9 cellular contexts compared by ENCODE assay signal in genomic region chr2:222320441-222321395, GRCh38. TPM values are rescaled to one million over a fixed set of nuclear protein-coding genes. Genes with fewer than 3 reads are reported as not detected.
DNase-seq lines count a peak whose midpoint lies in the region; ATAC-seq and TF ChIP-seq lines count a peak whose summit lies in the region.
"Had no signal": no experiment of that assay in that cellular context is flagged by ENCODE, and none has a peak within 500 bp of the region (broad histone marks: within the 10 kb centered on the region; RNA-seq: fewer than 3 reads in every experiment).

No MANE protein-coding gene starts in this region.

- POLR2A ChIA-PET in A673 (lab: Charles Lee; ENCODE audit: low non-redundant PET), result no interaction called here
- POLR2A ChIA-PET in activated CD4-positive, alpha-beta memory T cell treated with anti-CD3 and anti-CD28 coated beads for 36 hours (lab: Charles Lee), result no interaction called here

- no peaks in the 10 kb centered on the region for H3K9me3 Mint-ChIP-seq in activated CD4-positive, alpha-beta memory T cell treated with anti-CD3 and anti-CD28 coated beads for 36 hours

- CTCF ChIA-PET in A673 (lab: Charles Lee), result interaction anchor here (0.8 to 1.5 kb wide), 3 partner anchors 240 to 282 kb away, joined by 5 to 7 read pairs (median 5); no protein-coding TSS in a partner anchor
- CTCF ChIA-PET in activated CD4-positive, alpha-beta memory T cell treated with anti-CD3 and anti-CD28 coated beads for 36 hours (lab: Charles Lee), result interaction anchor here (0.9 to 4.6 kb wide), 4 partner anchors 241 to 332 kb away, joined by 3 to 84 read pairs (median 11); no protein-coding TSS in a partner anchor

- H3K27me3 Mint-ChIP-seq in activated CD4-positive, alpha-beta memory T cell treated with anti-CD3 and anti-CD28 coated beads for 36 hours, result peaks cover 28% of the 10 kb centered on the region

- H3K9me3 ChIP-seq in A673 (ENCODE audit: low read depth, low read length, poor library complexity, severe bottlenecking), result no peaks in the 10 kb centered on the region
- H3K9me3 ChIP-seq in right cardiac atrium (ENCODE audit: control insufficient read depth, low read length), result no peaks in the 10 kb centered on the region

- H3K4me1 Mint-ChIP-seq in activated CD4-positive, alpha-beta memory T cell treated with anti-CD3 and anti-CD28 coated beads for 36 hours (ENCODE audit: low read depth), result peaks cover 9% of the 10 kb centered on the region

- ATAC-seq in GM19395 (IDR thresholded peaks at IDR 0.05; ENCODE audit: unreplicated experiment), result peak; percentile 3
- peak; percentile 12 to 13 for ATAC-seq in right cardiac atrium

- H3K4me1 ChIP-seq in A673 (ENCODE audit: insufficient read depth, low read length, poor library complexity, severe bottlenecking) (peaks cover 3% of the 10 kb centered on the region), right cardiac atrium (ENCODE audit: control insufficient read depth, insufficient read depth, low read length) (no peaks in the 10 kb centered on the region)

- TF ChIP-seq CTCF in A673 (conservative IDR thresholded peaks at IDR 0.05; ENCODE audit: low read depth, low read length), result no peak

- H3K4me3 Mint-ChIP-seq in activated CD4-positive, alpha-beta memory T cell treated with anti-CD3 and anti-CD28 coated beads for 36 hours, result peak overlapping the region; percentile 61

- intact Hi-C loops in A673 (cut with micrococcal nuclease; ENCODE audit: unreplicated experiment) (no loop called here), right cardiac atrium (cut with DNase I) (loop anchor here in 2 of 4 donors (5.0 to 10.0 kb wide), 2 partner anchors 284 to 292 kb away; no protein-coding TSS in a partner anchor)
- intact Hi-C loops in activated CD4-positive, alpha-beta memory T cell treated with anti-CD3 and anti-CD28 coated beads for 36 hours (cut with micrococcal nuclease), result no loop called here

- H3K36me3 ChIP-seq in A673 (ENCODE audit: insufficient read depth, low read length, poor library complexity, severe bottlenecking), result no peaks in the 10 kb centered on the region

- no peak overlapping the region for H3K27ac Mint-ChIP-seq in activated CD4-positive, alpha-beta memory T cell treated with anti-CD3 and anti-CD28 coated beads for 36 hours

- H3K27ac ChIP-seq in A673 (ENCODE audit: low read depth, low read length, poor library complexity, severe bottlenecking) (no peak overlapping the region), right cardiac atrium (ENCODE audit: low read length) (peak overlapping the region; percentile 30), skin epidermis (peak overlapping the region in 4 of 21 experiments; percentile 0 to 59 (median 16))
- H3K27ac ChIP-seq: epithelial cell of prostate had no signal

- no peaks in the 10 kb centered on the region for H3K27me3 ChIP-seq in A673 (replicated peaks; ENCODE audit: insufficient read depth, low read depth, low read length, poor library complexity)
- no peaks in the 10 kb centered on the region for H3K27me3 ChIP-seq in right cardiac atrium (ENCODE audit: control insufficient read depth, insufficient read depth)

- H3K36me3 Mint-ChIP-seq in activated CD4-positive, alpha-beta memory T cell treated with anti-CD3 and anti-CD28 coated beads for 36 hours, result no peaks in the 10 kb centered on the region

- BruUV-seq in A673 (replicated peaks; lab: Mats Ljungman, UMichigan), result no TSS peak

- H3K4me3 ChIP-seq in A673 (ENCODE audit: low read depth, low read length, poor library complexity, severe bottlenecking) (peak overlapping the region; percentile 58), right cardiac atrium (ENCODE audit: low read length) (peak overlapping the region; percentile 68), skin epidermis (peak overlapping the region; percentile 31 to 51 (median 41))

- 17% methylated on average over 38 of the region's 38 CpGs for whole genome bisulfite sequencing in right cardiac atrium

- DNase-seq in A673 (ENCODE audit: low spot score) (no peak), right cardiac atrium (peak in 2 of 3 donors; percentile 67 to 68), SKM-1 treated with dmso at 0.1 percent for 144 hours (lab: John Stamatoyannopoulos, UW; ENCODE audit: unreplicated experiment) (no peak), NCI-H1694 (lab: John Stamatoyannopoulos, UW) (no peak)
- peak; percentile 27 for DNase-seq in activated CD4-positive, alpha-beta memory T cell treated with anti-CD3 and anti-CD28 coated beads for 36 hours
- DNase-seq in stimulated activated naive CD4-positive, alpha-beta T cell treated with Interleukin-2 at 50 U/mL for 16 hours (lab: John Stamatoyannopoulos, UW), result no peak

RNA-seq across cellular contexts. Expression of gene PAX3, which starts 21.9 kb away (rescaled TPM):
- total RNA-seq in A673 (2021) (39.3 and 47.2 TPM in 2 replicates), right cardiac atrium (under 1 TPM in 2 of 4 donors, not detected in 2; 0.25 to 0.34 TPM)
- not detected for total RNA-seq in activated CD4-positive, alpha-beta memory T cell treated with anti-CD3 and anti-CD28 coated beads for 36 hours
- 0.23 TPM for polyA plus RNA-seq in right cardiac atrium

Comparison
In these comparisons a context has a peak if more than half of its experiments do, and no peak if none do; other contexts are left out.
1. DNase-seq: peak in activated CD4-positive, alpha-beta memory T cell treated with anti-CD3 and anti-CD28 coated beads for 36 hours (single experiment) and right cardiac atrium (2 of 3); none in A673 (single experiment), SKM-1 treated with dmso at 0.1 percent for 144 hours (single experiment), NCI-H1694 (single experiment) and stimulated activated naive CD4-positive, alpha-beta T cell treated with Interleukin-2 at 50 U/mL for 16 hours (single experiment).
2. RNA of gene PAX3, which starts 21.9 kb away (total RNA-seq): 39.3 to 47.2 TPM in A673; 0.25 to 0.34 TPM in right cardiac atrium and not detected in activated CD4-positive, alpha-beta memory T cell treated with anti-CD3 and anti-CD28 coated beads for 36 hours; every median in the first group is over 10 times any median in the second.
3. Peak in every context shown above with its lines, with median percentiles within 50 percentile points of each other: H3K4me3 ChIP-seq.